Comparison of ENCODE assay signal across 19 cellular contexts in the genomic region with DNA sequence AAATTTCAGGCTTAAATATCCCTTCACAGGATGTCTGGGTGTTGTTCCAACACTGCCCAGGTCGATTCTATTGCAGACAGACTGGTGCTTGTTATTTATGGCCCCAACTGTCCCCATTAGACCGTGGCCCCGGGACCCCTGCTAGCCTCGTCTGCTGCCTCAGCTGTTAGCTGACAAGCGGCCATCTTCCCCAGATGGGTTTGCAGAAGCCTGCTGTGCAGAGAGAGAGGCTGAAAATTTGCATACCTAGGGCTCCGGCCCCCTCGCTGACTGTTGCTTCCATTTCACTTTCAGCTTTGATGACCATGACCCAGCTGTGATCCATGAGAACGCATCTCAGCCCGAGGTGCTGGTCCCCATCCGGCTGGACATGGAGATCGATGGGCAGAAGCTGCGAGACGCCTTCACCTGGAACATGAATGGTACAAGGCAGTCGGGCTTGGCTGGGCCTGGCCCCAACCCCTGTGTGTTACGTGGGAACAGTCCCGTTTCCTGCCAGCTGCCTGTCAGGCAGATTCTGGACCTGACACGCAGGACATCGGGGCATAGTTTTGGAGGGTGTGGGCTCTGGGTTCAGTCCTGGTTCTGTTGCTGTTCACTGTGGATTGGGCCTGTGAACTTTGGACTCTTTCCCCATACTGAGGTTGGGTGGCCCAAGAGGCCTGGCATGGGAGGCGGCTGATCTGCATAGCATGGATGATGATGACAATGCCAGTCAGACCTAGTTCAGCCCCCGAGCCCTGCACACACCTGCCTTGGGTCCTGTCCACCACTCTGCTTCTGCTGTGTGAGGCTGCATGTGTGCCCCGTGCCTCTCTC. TPM values are rescaled to one million over a fixed set of nuclear protein-coding genes. Genes with fewer than 3 reads are reported as not detected.
DNase-seq lines count a peak whose midpoint lies in the region; ATAC-seq, FAIRE-seq and TF ChIP-seq lines count a peak whose summit lies in the region.
"Had no signal": no experiment of that assay in that cellular context is flagged by ENCODE, and none has a peak within 500 bp of the region (broad histone marks: within the 10 kb centered on the region; RNA-seq: fewer than 3 reads in every experiment).

No MANE protein-coding gene starts in this region.

- no peaks in the 10 kb centered on the region for H3K4me1 Mint-ChIP-seq in endothelial cell (ENCODE audit: unreplicated experiment)
- H3K4me1 Mint-ChIP-seq: activated CD4-positive, alpha-beta T cell treated with anti-CD3 and anti-CD28 coated beads for 36 hours had no signal

- H3K4me1 ChIP-seq in small intestine (ENCODE audit: control insufficient read depth in 2 of 2, insufficient read depth in 1 of 2, low read depth in 1 of 2, low read length in 1 of 2) (no peaks in the 10 kb centered on the region), HAP-1 (no peaks in the 10 kb centered on the region)
- H3K4me1 ChIP-seq: colonic mucosa had no signal

- ATAC-seq in GM19351 (IDR thresholded peaks at IDR 0.05; ENCODE audit: unreplicated experiment) (no peak), HG02610 (IDR thresholded peaks at IDR 0.05; ENCODE audit: unreplicated experiment) (no peak)
- ATAC-seq: activated CD4-positive, alpha-beta T cell treated with anti-CD3 and anti-CD28 coated beads for 36 hours; Right ventricle myocardium inferior; sciatic nerve had no signal

- H3K36me3 Mint-ChIP-seq in endothelial cell (ENCODE audit: low read depth, unreplicated experiment), result peaks cover 47% of the 10 kb centered on the region

- peak overlapping the region; percentile 70 for H3K4me3 Mint-ChIP-seq in endothelial cell (ENCODE audit: unreplicated experiment)
- H3K4me3 Mint-ChIP-seq: activated CD4-positive, alpha-beta T cell treated with anti-CD3 and anti-CD28 coated beads for 36 hours had no signal

- H3K27me3 ChIP-seq in small intestine (ENCODE audit: control insufficient read depth in 2 of 2, insufficient read depth in 2 of 2, low read length in 2 of 2) (no peaks in the 10 kb centered on the region), HAP-1 (ENCODE audit: low read depth) (no peaks in the 10 kb centered on the region)
- H3K27me3 ChIP-seq: colonic mucosa, thyroid gland had no signal

- H3K27ac ChIP-seq in small intestine (ENCODE audit: low read depth in 1 of 2, low read length in 1 of 2), result no peak overlapping the region
- H3K27ac ChIP-seq: colonic mucosa, thyroid gland had no signal

- H3K9me3 ChIP-seq in small intestine (ENCODE audit: control insufficient read depth, low read depth) (no peaks in the 10 kb centered on the region), HAP-1 (no peaks in the 10 kb centered on the region)
- H3K9me3 ChIP-seq: colonic mucosa, thyroid gland had no signal

- H3K27ac Mint-ChIP-seq in endothelial cell (ENCODE audit: unreplicated experiment), result no peak overlapping the region
- H3K27ac Mint-ChIP-seq: activated CD4-positive, alpha-beta T cell treated with anti-CD3 and anti-CD28 coated beads for 36 hours had no signal

- no peak for FAIRE-seq in small intestine (lab: Jason Lieb, UNC)

- 77 to 84% (median 84%) methylated on average over 21 of the region's 21 CpGs for WGBS in small intestine, 3 donors

- no peaks in the 10 kb centered on the region for H3K9me3 Mint-ChIP-seq in endothelial cell (ENCODE audit: unreplicated experiment)

- H3K36me3 ChIP-seq in small intestine (ENCODE audit: control insufficient read depth in 2 of 2, insufficient read depth in 2 of 2, low read length in 2 of 2), result peaks cover 9 to 23% of the 10 kb centered on the region in 2 donors
- H3K36me3 ChIP-seq in HAP-1 (replicated peaks), result peaks cover 64% of the 10 kb centered on the region

- no peak overlapping the region for H3K4me3 ChIP-seq in small intestine (ENCODE audit: low read depth in 1 of 2, low read length in 2 of 2)
- no peak overlapping the region for H3K4me3 ChIP-seq in HAP-1
- H3K4me3 ChIP-seq: colonic mucosa, thyroid gland had no signal

- DNase-seq in NAMALWA (ENCODE audit: low spot score), result peak; percentile 78
- no peak for DNase-seq in endothelial cell (ENCODE audit: low spot score)
- peak; percentile 11 for DNase-seq in small intestine
- DNase-seq in SHP77 (lab: John Stamatoyannopoulos, UW), result no peak
- no peak for DNase-seq in HAP-1 (ENCODE audit: low spot score in 2 of 2)
- DNase-seq: activated CD4-positive, alpha-beta T cell treated with anti-CD3 and anti-CD28 coated beads for 36 hours; activated naive CD4-positive, alpha-beta T cell treated with Interleukin-2 at 50 U/mL for 16 hours; colonic mucosa; mesendoderm; NCI-H1436; NCI-H226; stimulated activated CD4-positive, alpha-beta T cell treated with anti-CD3 and anti-CD28 coated beads, Interleukin-2, amount 100 ng/mL, for 48 hours; T-helper 9 cell; thyroid gland had no signal

- TF ChIP-seq CTCF in endothelial cell (IDR thresholded peaks at IDR 0.05; ENCODE audit: unreplicated experiment), result no peak

- no peaks in the 10 kb centered on the region for H3K27me3 Mint-ChIP-seq in endothelial cell (ENCODE audit: unreplicated experiment)
- H3K27me3 Mint-ChIP-seq: activated CD4-positive, alpha-beta T cell treated with anti-CD3 and anti-CD28 coated beads for 36 hours had no signal

- in situ Hi-C loops in HAP-1 (cut with MboI; ENCODE audit: low sequenced_read_pairs), result no loop called here

- peak; percentile 46 for TF ChIP-seq POLR2A in GM15510 (IDR thresholded peaks at IDR 0.05; ENCODE audit: borderline replicate concordance, extremely low read depth, insufficient read length)

RNA-seq across cellular contexts. Expression of a gene that starts 16.4 kb away (rescaled TPM):
- 105 TPM for total RNA-seq in endothelial cell (ENCODE audit: unreplicated experiment)
- 10 to 100 TPM; 29.3 to 74.3 (median 36.2) TPM for polyA plus RNA-seq in small intestine

RNA-seq across cellular contexts. Expression of a gene that starts 30.6 kb away (rescaled TPM):
- 3.4 TPM for total RNA-seq in endothelial cell (ENCODE audit: unreplicated experiment)
- 1 to 10 TPM in 2 of 3 donors, not detected in 1; 1.1 to 1.7 TPM for polyA plus RNA-seq in small intestine

RNA-seq across cellular contexts. Expression of a gene that starts 35.4 kb away (rescaled TPM):
- total RNA-seq in endothelial cell (ENCODE audit: unreplicated experiment), result 55.8 TPM
- polyA plus RNA-seq in small intestine, result 100 to 1,000 TPM; 212 to 544 (median 351) TPM

RNA-seq across cellular contexts. Expression of a gene that starts 35.6 kb away (rescaled TPM):
- total RNA-seq in endothelial cell (ENCODE audit: unreplicated experiment), result 1.3 TPM
- 10 to 100 TPM in 2 of 3 donors, 1 to 10 TPM in 1; 2.0 to 33.0 (median 24.3) TPM for polyA plus RNA-seq in small intestine

RNA-seq across cellular contexts. Expression of a gene that starts 40.4 kb away (rescaled TPM):
- total RNA-seq in endothelial cell (ENCODE audit: unreplicated experiment), result 2.0 TPM
- polyA plus RNA-seq in small intestine, result under 1 TPM in 1 of 3 donors, not detected in 2; 0.07 TPM
- total RNA-seq: colonic mucosa, Right ventricle myocardium inferior, thyroid gland had no signal

Comparison
In these comparisons a context has a peak if more than half of its experiments do, and no peak if none do; other contexts are left out.
1. DNase-seq: peak in NAMALWA (single experiment) and small intestine (single experiment); none in endothelial cell (single experiment), SHP77 (0 of 2) and HAP-1 (0 of 2).